10 cellular contexts compared by ENCODE assay signal in genomic region chr11:65903068-65903481, GRCh38. TPM values are rescaled to one million over a fixed set of nuclear protein-coding genes. Genes with fewer than 3 reads are reported as not detected.
A peak's percentile ranks its signal among the peaks of the same experiment; 100 is the strongest.
DNase-seq lines count a peak whose midpoint lies in the region; TF ChIP-seq lines count a peak whose summit lies in the region.
"Had no signal": no experiment of that assay in that cellular context is flagged by ENCODE, and none has a peak within 500 bp of the region (broad histone marks: within the 10 kb centered on the region; RNA-seq: fewer than 3 reads in every experiment).

No MANE protein-coding gene starts in this region.

- no peaks in the 10 kb centered on the region for H3K36me3 Mint-ChIP-seq in activated naive CD4-positive, alpha-beta T cell treated with anti-CD3 and anti-CD28 coated beads, Interleukin-2, amount 10 ng/mL, durations not matched to agents 7 days and 5 days

- H2BK15ac ChIP-seq in mesendoderm (replicated peaks; ENCODE audit: low read depth) = no peak overlapping the region

- no peak overlapping the region for H3K18ac ChIP-seq in mesendoderm (ENCODE audit: low read length)

- H3K79me2 ChIP-seq in Loucy (ENCODE audit: insufficient read depth, low read length) (no peaks in the 10 kb centered on the region), mesendoderm (ENCODE audit: control insufficient read depth, insufficient read depth, low read length) (no peaks in the 10 kb centered on the region)

- no peak overlapping the region for H4K8ac ChIP-seq in mesendoderm (ENCODE audit: low read depth, low read length)

- CTCF ChIA-PET in HEK293T (lab: Yijun Ruan, JAX) = interaction anchor here (6.6 kb wide), 1 partner anchor 13 kb away, joined by 36 read pairs; the partner anchor contains the start of genes CCDC85B and FIBP
- CTCF ChIA-PET in activated naive CD4-positive, alpha-beta T cell treated with anti-CD3 and anti-CD28 coated beads, Interleukin-2, amount 10 ng/mL, durations not matched to agents 7 days and 5 days (lab: Charles Lee) = interaction anchor here (1.8 to 10.5 kb wide), 2 partner anchors 15 to 85 kb away, joined by 4 to 142 read pairs; partner anchors contain the start of genes CCDC85B and FIBP

- POLR2A ChIA-PET in HEK293T (lab: Yijun Ruan, JAX) = interaction anchor here (1.0 to 5.8 kb wide), 4 partner anchors 12 to 184 kb away, joined by 3 to 72 read pairs (median 4); partner anchors contain the start of genes CCDC85B and FIBP

- no peak overlapping the region for H3K27ac ChIP-seq in mesendoderm (ENCODE audit: low read depth, low read length)

- H3K4me3 ChIP-seq in Loucy (ENCODE audit: low read length, poor library complexity, severe bottlenecking) = no peak overlapping the region
- no peak overlapping the region for H3K4me3 ChIP-seq in astrocyte of the spinal cord (ENCODE audit: low read depth, low read length)
- no peak overlapping the region for H3K4me3 ChIP-seq in mesendoderm (ENCODE audit: low read length)
- H3K4me3 ChIP-seq: tibial nerve had no signal

- no peaks in the 10 kb centered on the region for H3K36me3 ChIP-seq in Loucy (ENCODE audit: insufficient read depth, low read length)
- no peaks in the 10 kb centered on the region for H3K36me3 ChIP-seq in mesendoderm (ENCODE audit: control insufficient read depth, insufficient read depth, low read length)
- H3K36me3 ChIP-seq: tibial nerve had no signal

- H3K4me1 ChIP-seq in Loucy (ENCODE audit: insufficient read depth, low read length, poor library complexity, severe bottlenecking) = peaks cover 7% of the 10 kb centered on the region
- no peaks in the 10 kb centered on the region for H3K4me1 ChIP-seq in mesendoderm (ENCODE audit: control insufficient read depth, low read depth, low read length)

- H3K4me3 Mint-ChIP-seq in activated naive CD4-positive, alpha-beta T cell treated with anti-CD3 and anti-CD28 coated beads, Interleukin-2, amount 10 ng/mL, durations not matched to agents 7 days and 5 days = no peak overlapping the region

- TF ChIP-seq CTCF in Loucy (conservative IDR thresholded peaks at IDR 0.05; ENCODE audit: low read length) (no peak), astrocyte of the spinal cord (IDR thresholded peaks at IDR 0.05; ENCODE audit: low read depth, low read length) (no peak)

- H3K4ac ChIP-seq in mesendoderm (ENCODE audit: low read depth, low read length) = no peak overlapping the region

- no peaks in the 10 kb centered on the region for H3K9me3 ChIP-seq in Loucy (ENCODE audit: insufficient read depth, low read depth, low read length)
- H3K9me3 ChIP-seq: tibial nerve had no signal

- H3K27me3 Mint-ChIP-seq in activated naive CD4-positive, alpha-beta T cell treated with anti-CD3 and anti-CD28 coated beads, Interleukin-2, amount 10 ng/mL, durations not matched to agents 7 days and 5 days = peaks cover 71% of the 10 kb centered on the region

- H3K4me2 ChIP-seq in Loucy (ENCODE audit: low read depth, low read length, poor library complexity, severe bottlenecking) (no peak overlapping the region), mesendoderm (ENCODE audit: low read length) (no peak overlapping the region)

- H3K27ac Mint-ChIP-seq in activated naive CD4-positive, alpha-beta T cell treated with anti-CD3 and anti-CD28 coated beads, Interleukin-2, amount 10 ng/mL, durations not matched to agents 7 days and 5 days = no peak overlapping the region

- H3K79me1 ChIP-seq in mesendoderm (ENCODE audit: low read length) = no peaks in the 10 kb centered on the region

- no peak overlapping the region for H4K5ac ChIP-seq in mesendoderm (ENCODE audit: low read length)

- peaks cover 24% of the 10 kb centered on the region for H3K4me1 Mint-ChIP-seq in activated naive CD4-positive, alpha-beta T cell treated with anti-CD3 and anti-CD28 coated beads, Interleukin-2, amount 10 ng/mL, durations not matched to agents 7 days and 5 days

- H3K27me3 ChIP-seq in Loucy (ENCODE audit: insufficient read depth, low read length, poor library complexity, severe bottlenecking) (no peaks in the 10 kb centered on the region), mesendoderm (ENCODE audit: insufficient read depth, low read length, poor library complexity) (peaks cover 7% of the 10 kb centered on the region)

- H2BK120ac ChIP-seq in mesendoderm (ENCODE audit: low read depth, low read length) = no peak overlapping the region

- H3K9me3 Mint-ChIP-seq in activated naive CD4-positive, alpha-beta T cell treated with anti-CD3 and anti-CD28 coated beads, Interleukin-2, amount 10 ng/mL, durations not matched to agents 7 days and 5 days = no peaks in the 10 kb centered on the region

- DNase-seq in Daoy (ENCODE audit: low read depth) = peak; percentile 96
- peak; percentile 82 for DNase-seq in astrocyte of the spinal cord (ENCODE audit: low read depth, low spot score)
- peak; percentile 96 for DNase-seq in mesendoderm
- DNase-seq in DMS79 treated with DMSO at 0.1 percent for 48 hours (lab: John Stamatoyannopoulos, UW) = no peak
- no peak for DNase-seq in HEK293T (ENCODE audit: extremely low spot score)
- no peak for DNase-seq in activated naive CD4-positive, alpha-beta T cell treated with anti-CD3 and anti-CD28 coated beads, Interleukin-2, amount 10 ng/mL, durations not matched to agents 7 days and 5 days
- DNase-seq in DMS153 (lab: John Stamatoyannopoulos, UW) = no peak
- DNase-seq: erythroblast had no signal

- H3K56ac ChIP-seq in mesendoderm (ENCODE audit: low read length) = peak overlapping the region; percentile 34

- H3K23ac ChIP-seq in mesendoderm (ENCODE audit: low read length) = no peak overlapping the region

- H3K9ac ChIP-seq in Loucy (ENCODE audit: low read depth, low read length, poor library complexity, severe bottlenecking) (peak overlapping the region; percentile 35), mesendoderm (ENCODE audit: low read length) (no peak overlapping the region)

- H2AFZ ChIP-seq in Loucy (ENCODE audit: low read length) = peak overlapping the region; percentile 66; the same call in 1 of the 2 replicates

- WGBS in mesendoderm (ENCODE audit: extremely low coverage, insufficient coverage, low lambda C conversion rate) = no CpG with 5 or more reads among the region's 5 CpGs

- no peak overlapping the region for H2BK5ac ChIP-seq in mesendoderm (ENCODE audit: low read length)

- H3K9me2 ChIP-seq in Loucy (replicated peaks; ENCODE audit: low read depth, low read length) = no peaks in the 10 kb centered on the region

- in situ Hi-C loops in astrocyte of the spinal cord (cut with HindIII; ENCODE audit: low sequenced_read_pairs) = no loop called here

- H4K20me1 ChIP-seq in Loucy (ENCODE audit: insufficient read depth, low read length, poor library complexity, severe bottlenecking) = no peaks in the 10 kb centered on the region

- H3F3A ChIP-seq in Loucy (ENCODE audit: low read depth) = no peaks in the 10 kb centered on the region

- H2AK5ac ChIP-seq in mesendoderm (ENCODE audit: low read length) = no peak overlapping the region

TF ChIP-seq in HEK293T, 16 proteins besides CTCF, POLR2A, EP300 and RAD21:
- TF ChIP-seq ARNT (IDR thresholded peaks at IDR 0.05) = no peak
- TF ChIP-seq FOXA1 (IDR thresholded peaks at IDR 0.05) = no peak
- no peak for TF ChIP-seq LEF1 (IDR thresholded peaks at IDR 0.05; ENCODE audit: borderline replicate concordance)
- no peak for TF ChIP-seq PKNOX1 (IDR thresholded peaks at IDR 0.05)
- TF ChIP-seq TARDBP (IDR thresholded peaks at IDR 0.05) = no peak
- no peak for TF ChIP-seq FOXM1 (IDR thresholded peaks at IDR 0.05; ENCODE audit: borderline replicate concordance)
- TF ChIP-seq L3MBTL2 (conservative IDR thresholded peaks at IDR 0.05) = no peak
- TF ChIP-seq ELF4 (IDR thresholded peaks at IDR 0.05) = no peak
- TF ChIP-seq HDGF (IDR thresholded peaks at IDR 0.05; ENCODE audit: borderline replicate concordance) = no peak
- TF ChIP-seq ZNF384 (IDR thresholded peaks at IDR 0.05) = no peak
- no peak for TF ChIP-seq FOXK2 (IDR thresholded peaks at IDR 0.05)
- no peak for TF ChIP-seq BHLHE40 (IDR thresholded peaks at IDR 0.05; ENCODE audit: borderline replicate concordance)
- TF ChIP-seq SUZ12 (IDR thresholded peaks at IDR 0.05) = no peak
- no peak for TF ChIP-seq NFRKB (IDR thresholded peaks at IDR 0.05)

RNA-seq across cellular contexts. Expression of gene FOSL1, which starts 2.9 kb away (rescaled TPM):
- 54.0 and 59.3 TPM in 2 replicates for total RNA-seq in Daoy (2014; rRNA removed; shearing (Covaris generic))
- polyA plus RNA-seq in mesendoderm (2013, experiment 1 of 2) = 9.0 TPM
- 9.7 TPM for polyA plus RNA-seq in mesendoderm (2013, experiment 2 of 2)

RNA-seq across cellular contexts. Expression of gene CCDC85B, which starts 12.6 kb away (rescaled TPM):
- 43.7 and 61.0 TPM in 2 replicates for total RNA-seq in Daoy (2014; rRNA removed; shearing (Covaris generic))
- 9.9 TPM for polyA plus RNA-seq in mesendoderm (2013, experiment 1 of 2)
- 10.7 TPM for polyA plus RNA-seq in mesendoderm (2013, experiment 2 of 2)

RNA-seq across cellular contexts. Expression of gene FIBP, which starts 14.8 kb away (rescaled TPM):
- 104 and 124 TPM in 2 replicates for total RNA-seq in Daoy (2014; rRNA removed; shearing (Covaris generic))
- 87.5 TPM for polyA plus RNA-seq in mesendoderm (2013, experiment 1 of 2)
- 89.2 TPM for polyA plus RNA-seq in mesendoderm (2013, experiment 2 of 2)

RNA-seq across cellular contexts. Expression of gene C11orf68, which starts 15.8 kb away (rescaled TPM):
- total RNA-seq in Daoy (2014; rRNA removed; shearing (Covaris generic)) = 12.5 and 19.1 TPM in 2 replicates
- 16.5 TPM for polyA plus RNA-seq in mesendoderm (2013, experiment 1 of 2)
- 16.6 TPM for polyA plus RNA-seq in mesendoderm (2013, experiment 2 of 2)

RNA-seq across cellular contexts. Expression of gene DRAP1, which starts 16.2 kb away (rescaled TPM):
- 267 and 294 TPM in 2 replicates for total RNA-seq in Daoy (2014; rRNA removed; shearing (Covaris generic))
- 97.1 TPM for polyA plus RNA-seq in mesendoderm (2013, experiment 1 of 2)
- 100 TPM for polyA plus RNA-seq in mesendoderm (2013, experiment 2 of 2)

Comparison
In these comparisons a context has a peak if more than half of its experiments do, and no peak if none do; other contexts are left out.
1. DNase-seq: peak in Daoy (single experiment), astrocyte of the spinal cord (single experiment) and mesendoderm (single experiment); none in DMS79 treated with DMSO at 0.1 percent for 48 hours (single experiment), HEK293T (single experiment), activated naive CD4-positive, alpha-beta T cell treated with anti-CD3 and anti-CD28 coated beads, Interleukin-2, amount 10 ng/mL, durations not matched to agents 7 days and 5 days (single experiment) and DMS153 (single experiment).